Comparison of ENCODE assay signal across 9 cellular contexts in genomic region chr5:112338681-112339337, GRCh38.
DNase-seq lines count a peak whose midpoint lies in the region; ATAC-seq and TF ChIP-seq lines count a peak whose summit lies in the region.
"Had no signal": no experiment of that assay in that cellular context is flagged by ENCODE, and none has a peak within 500 bp of the region (broad histone marks: within the 10 kb centered on the region; RNA-seq: fewer than 3 reads in every experiment).

No MANE protein-coding gene starts in this region.

- H4K20me1 ChIP-seq in MM.1S (ENCODE audit: insufficient read depth, low read length): no peaks in the 10 kb centered on the region

- no peak overlapping the region for H3K4me3 ChIP-seq in heart right ventricle
- H3K4me3 ChIP-seq in skeletal muscle satellite cell (ENCODE audit: low read length): no peak overlapping the region
- H3K4me3 ChIP-seq in MM.1S (ENCODE audit: low read length): no peak overlapping the region

- H3K4me1 ChIP-seq in heart right ventricle: peaks cover 4 to 79% (median 48%) of the 10 kb centered on the region in 9 donors
- H3K4me1 ChIP-seq in skeletal muscle satellite cell (ENCODE audit: control insufficient read depth, insufficient read depth, low read length): peaks cover 6% of the 10 kb centered on the region
- H3K4me1 ChIP-seq in MM.1S (ENCODE audit: low read length): no peaks in the 10 kb centered on the region

- no peaks in the 10 kb centered on the region for H3F3A ChIP-seq in MM.1S (ENCODE audit: insufficient read depth, low read length)

- DNase-seq in HT1080 (ENCODE audit: low read depth) (peak; percentile 18), amniotic epithelial cell (ENCODE audit: low read depth) (peak; percentile 18), heart right ventricle (peak in 1 of 2 donors; percentile 23), MM.1S (no peak), DMS79 treated with DMSO at 0.1 percent for 48 hours (lab: John Stamatoyannopoulos, UW) (no peak)
- DNase-seq in NK-92 treated with Interleukin-12 subunit alpha and Interleukin-12 subunit beta, amount 100 ng/mL, for 24 hours (lab: John Stamatoyannopoulos, UW): no peak
- DNase-seq: stimulated activated CD4-positive, alpha-beta T cell treated with anti-CD3 and anti-CD28 coated beads, Interleukin-4, amount 100 ng/mL, for 24 hours had no signal

- TF ChIP-seq CTCF in heart right ventricle (IDR thresholded peaks at IDR 0.05) (no peak), MM.1S (IDR thresholded peaks at IDR 0.05; ENCODE audit: low read length) (no peak)

- no peaks in the 10 kb centered on the region for H3K79me2 ChIP-seq in MM.1S (ENCODE audit: low read length)

- H3K9me3 ChIP-seq in heart right ventricle (no peaks in the 10 kb centered on the region), skeletal muscle satellite cell (replicated peaks; ENCODE audit: low read length) (no peaks in the 10 kb centered on the region), MM.1S (replicated peaks; ENCODE audit: insufficient read depth, low read length) (no peaks in the 10 kb centered on the region)

- intact Hi-C loops in heart right ventricle (cut with DNase I): loop anchor here in 1 of 10 donors (10.0 kb wide), 1 partner anchor 76 kb away; the partner anchor contains the start of gene EPB41L4A

- H3K36me3 ChIP-seq in heart right ventricle: no peaks in the 10 kb centered on the region
- no peaks in the 10 kb centered on the region for H3K36me3 ChIP-seq in skeletal muscle satellite cell (ENCODE audit: insufficient read depth, low read length)
- no peaks in the 10 kb centered on the region for H3K36me3 ChIP-seq in MM.1S (replicated peaks; ENCODE audit: insufficient read depth, low read length)

- ATAC-seq in heart right ventricle: peak; percentile 50 to 94 (median 84)
- ATAC-seq in HG03571 (IDR thresholded peaks at IDR 0.05; ENCODE audit: unreplicated experiment): no peak

- no peak overlapping the region for H2AFZ ChIP-seq in MM.1S (ENCODE audit: low read length)

- H3K9me2 ChIP-seq in MM.1S (replicated peaks; ENCODE audit: insufficient read depth, low read length): no peaks in the 10 kb centered on the region

- 39 to 50% methylated on average over 5 of the region's 5 CpGs for WGBS in heart right ventricle, 2 donors

- H3K27ac ChIP-seq in heart right ventricle (peak overlapping the region; percentile 38 to 76 (median 60)), MM.1S (ENCODE audit: low read length) (no peak overlapping the region)

- H3K4me2 ChIP-seq in skeletal muscle satellite cell (ENCODE audit: low read length) (peak overlapping the region; percentile 37), MM.1S (ENCODE audit: low read depth, low read length) (no peak overlapping the region)

- H3K27me3 ChIP-seq in heart right ventricle (no peaks in the 10 kb centered on the region), skeletal muscle satellite cell (ENCODE audit: control insufficient read depth, insufficient read depth, low read length) (no peaks in the 10 kb centered on the region), MM.1S (replicated peaks; ENCODE audit: insufficient read depth, low read length) (no peaks in the 10 kb centered on the region)

- H3K9ac ChIP-seq in skeletal muscle satellite cell (ENCODE audit: low read depth, low read length) (no peak overlapping the region), MM.1S (ENCODE audit: low read length) (no peak overlapping the region)

Comparison
In these comparisons a context has a peak if more than half of its experiments do, and no peak if none do; other contexts are left out.
1. DNase-seq: peak in HT1080 (single experiment) and amniotic epithelial cell (single experiment); none in MM.1S (single experiment), NK-92 treated with Interleukin-12 subunit alpha and Interleukin-12 subunit beta, amount 100 ng/mL, for 24 hours (single experiment) and DMS79 treated with DMSO at 0.1 percent for 48 hours (single experiment).